In the genomic region with DNA sequence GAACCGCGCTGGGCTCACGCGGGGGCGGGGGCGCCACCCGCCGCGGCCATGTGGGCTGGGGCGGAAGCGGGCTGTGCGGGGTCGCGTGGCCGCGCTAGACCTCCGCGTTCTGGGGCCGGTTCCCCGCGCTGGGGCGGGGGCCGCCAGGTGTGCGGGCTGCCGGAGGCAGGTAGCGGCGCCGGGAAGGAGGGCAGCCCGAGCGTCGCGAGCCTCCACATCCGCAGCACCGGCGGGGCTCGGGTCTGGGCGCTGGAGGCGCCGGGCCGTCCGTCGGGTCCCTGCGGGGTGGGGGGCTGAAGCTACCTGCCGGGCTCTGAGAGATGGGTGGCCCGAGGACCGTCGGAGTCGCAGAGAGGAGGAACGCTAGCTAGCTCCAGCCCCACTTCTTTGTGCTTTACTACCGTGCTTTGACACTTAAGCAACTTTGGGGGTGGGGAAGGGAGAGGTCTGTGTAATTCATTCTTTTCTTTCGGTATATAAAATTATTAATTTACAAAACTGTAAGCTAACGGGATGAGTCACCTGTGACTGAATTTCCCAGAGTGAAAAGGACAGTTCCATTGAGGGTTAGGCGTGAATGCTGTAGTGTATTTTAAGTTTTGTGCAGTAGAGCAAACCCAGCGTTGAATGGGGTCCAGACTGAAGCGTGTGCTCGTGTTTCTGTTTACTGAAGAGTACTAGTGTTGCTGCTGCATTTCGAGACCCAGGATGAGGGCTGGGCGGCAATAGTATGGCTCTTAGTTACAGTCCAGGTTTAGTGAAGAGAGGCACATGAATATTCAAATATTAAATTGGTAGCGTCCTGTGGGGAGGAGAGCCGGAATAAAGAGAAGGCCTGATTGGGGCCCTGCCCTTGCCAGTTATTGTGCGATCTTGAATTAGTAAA, we compare ENCODE assay signal across 8 cellular contexts. TPM values are rescaled to one million over a fixed set of nuclear protein-coding genes. Genes with fewer than 3 reads are reported as not detected.
DNase-seq lines count a peak whose midpoint lies in the region; TF ChIP-seq lines count a peak whose summit lies in the region.

No MANE protein-coding gene starts in this region.

- intact Hi-C loops in activated T-helper 1 cell treated with anti-CD3 and anti-CD28 coated beads, Interleukin-12 subunit alpha, Interleukin-12 subunit beta, Interleukin-2, Interleukin-4 antibody, amounts not matched to agents 30 ng/mL and 10 ng/mL and 1 ng/mL, durations not matched to agents 14 hours and 24 hours and 36 hours (cut with micrococcal nuclease) = loop anchor here (2.0 to 5.0 kb wide), 3 partner anchors 47 to 821 kb away; a partner anchor contains a TSS

- no CpG with 5 or more reads among the region's 61 CpGs for WGBS in trophoblast cell (ENCODE audit: extremely low coverage, insufficient coverage, insufficient read length)

- peaks cover 14% of the 10 kb centered on the region for H3K79me1 ChIP-seq in trophoblast cell (ENCODE audit: low read length)

- DNase-seq in NCI-H1694 treated with DMSO at 0.1 percent for 48 hours (lab: John Stamatoyannopoulos, UW) = peak; percentile 20
- no peak for DNase-seq in NCI-H1694 (lab: John Stamatoyannopoulos, UW)
- peak; percentile 16 for DNase-seq in HFFc6
- DNase-seq in NCI-H146 (lab: John Stamatoyannopoulos, UW) = peak; percentile 34
- no peak for DNase-seq in activated T-helper 1 cell treated with anti-CD3 and anti-CD28 coated beads, Interleukin-12 subunit alpha, Interleukin-12 subunit beta, Interleukin-2, Interleukin-4 antibody, amounts not matched to agents 30 ng/mL and 10 ng/mL and 1 ng/mL, durations not matched to agents 14 hours and 24 hours and 36 hours (ENCODE audit: low spot score)
- DNase-seq in globus pallidus (ENCODE audit: low spot score) = peak; percentile 6
- DNase-seq in trophoblast cell = peak; percentile 14 to 32
- no peak for DNase-seq in ureter (ENCODE audit: low spot score)

- peak overlapping the region; percentile 96 for H3K14ac ChIP-seq in trophoblast cell (ENCODE audit: low read length)

- peak overlapping the region; percentile 77 for H3K4me2 ChIP-seq in trophoblast cell (ENCODE audit: low read length)

- H3K4me3 ChIP-seq in trophoblast cell (ENCODE audit: low read depth, low read length) = peak overlapping the region; percentile 96

- H3K27ac Mint-ChIP-seq in HFFc6 = peak overlapping the region; percentile 69
- peak overlapping the region; percentile 77 for H3K27ac Mint-ChIP-seq in activated T-helper 1 cell treated with anti-CD3 and anti-CD28 coated beads, Interleukin-12 subunit alpha, Interleukin-12 subunit beta, Interleukin-2, Interleukin-4 antibody, amounts not matched to agents 30 ng/mL and 10 ng/mL and 1 ng/mL, durations not matched to agents 14 hours and 24 hours and 36 hours

- H3K4ac ChIP-seq in trophoblast cell (ENCODE audit: low read depth, low read length) = peak overlapping the region; percentile 97

- H3K4me1 ChIP-seq in trophoblast cell (ENCODE audit: control insufficient read depth in 1 of 2, insufficient read depth in 2 of 2, low read length in 2 of 2) = peaks cover 0 to 5% of the 10 kb centered on the region in 2 experiments

- H2BK12ac ChIP-seq in trophoblast cell (ENCODE audit: low read length) = peak overlapping the region; percentile 65

- H4K8ac ChIP-seq in trophoblast cell (ENCODE audit: low read depth, low read length) = peak overlapping the region; percentile 87

- TF ChIP-seq CTCF in HFFc6 (IDR thresholded peaks at IDR 0.05) = no peak

- peak overlapping the region; percentile 97 for H2BK5ac ChIP-seq in trophoblast cell (ENCODE audit: low read depth, low read length, poor library complexity)

- H3K9me3 Mint-ChIP-seq in HFFc6 = no peaks in the 10 kb centered on the region
- H3K9me3 Mint-ChIP-seq in activated T-helper 1 cell treated with anti-CD3 and anti-CD28 coated beads, Interleukin-12 subunit alpha, Interleukin-12 subunit beta, Interleukin-2, Interleukin-4 antibody, amounts not matched to agents 30 ng/mL and 10 ng/mL and 1 ng/mL, durations not matched to agents 14 hours and 24 hours and 36 hours = no peaks in the 10 kb centered on the region

- peaks cover 2% of the 10 kb centered on the region for H3K27me3 ChIP-seq in trophoblast cell (ENCODE audit: insufficient read depth, low read length)

- H3K36me3 Mint-ChIP-seq in HFFc6 (ENCODE audit: low read depth) = peaks cover 11% of the 10 kb centered on the region
- H3K36me3 Mint-ChIP-seq in activated T-helper 1 cell treated with anti-CD3 and anti-CD28 coated beads, Interleukin-12 subunit alpha, Interleukin-12 subunit beta, Interleukin-2, Interleukin-4 antibody, amounts not matched to agents 30 ng/mL and 10 ng/mL and 1 ng/mL, durations not matched to agents 14 hours and 24 hours and 36 hours (ENCODE audit: low read depth) = peaks cover 3% of the 10 kb centered on the region

- peaks cover 2% of the 10 kb centered on the region for H3K9me3 ChIP-seq in trophoblast cell (ENCODE audit: insufficient read depth, low read depth, low read length)

- H3K36me3 ChIP-seq in trophoblast cell (ENCODE audit: control insufficient read depth in 1 of 2, insufficient read depth in 2 of 2, low read length in 2 of 2) = no peaks in the 10 kb centered on the region

- H4K91ac ChIP-seq in trophoblast cell (ENCODE audit: low read depth, low read length) = peak overlapping the region; percentile 92

- no peaks in the 10 kb centered on the region for H3K27me3 Mint-ChIP-seq in HFFc6 (ENCODE audit: insufficient read depth)
- H3K27me3 Mint-ChIP-seq in activated T-helper 1 cell treated with anti-CD3 and anti-CD28 coated beads, Interleukin-12 subunit alpha, Interleukin-12 subunit beta, Interleukin-2, Interleukin-4 antibody, amounts not matched to agents 30 ng/mL and 10 ng/mL and 1 ng/mL, durations not matched to agents 14 hours and 24 hours and 36 hours (ENCODE audit: insufficient read depth) = no peaks in the 10 kb centered on the region

- H2BK120ac ChIP-seq in trophoblast cell (ENCODE audit: insufficient read depth, low read length, poor library complexity) = peak overlapping the region; percentile 85

- peak overlapping the region; percentile 99 for H3K9ac ChIP-seq in trophoblast cell (ENCODE audit: low read length)

- H2AK5ac ChIP-seq in trophoblast cell (ENCODE audit: low read length) = peak overlapping the region; percentile 4

- peaks cover 44% of the 10 kb centered on the region for H3K4me1 Mint-ChIP-seq in HFFc6 (ENCODE audit: low read depth)
- peaks cover 39% of the 10 kb centered on the region for H3K4me1 Mint-ChIP-seq in activated T-helper 1 cell treated with anti-CD3 and anti-CD28 coated beads, Interleukin-12 subunit alpha, Interleukin-12 subunit beta, Interleukin-2, Interleukin-4 antibody, amounts not matched to agents 30 ng/mL and 10 ng/mL and 1 ng/mL, durations not matched to agents 14 hours and 24 hours and 36 hours (ENCODE audit: low read depth)

- peak overlapping the region; percentile 74 for H3K23ac ChIP-seq in trophoblast cell (ENCODE audit: low read length)

- H3K18ac ChIP-seq in trophoblast cell (ENCODE audit: low read length) = peak overlapping the region; percentile 94

- peaks cover 18% of the 10 kb centered on the region for H3K79me2 ChIP-seq in trophoblast cell (ENCODE audit: control insufficient read depth, insufficient read depth, low read length, poor library complexity)

- H3K27ac ChIP-seq in trophoblast cell (ENCODE audit: low read depth, low read length) = peak overlapping the region; percentile 97

- H4K12ac ChIP-seq in trophoblast cell (ENCODE audit: low read depth, low read length) = peak overlapping the region; percentile 84

- H2AFZ ChIP-seq in trophoblast cell (ENCODE audit: insufficient read depth, low read length, poor library complexity) = peak overlapping the region; percentile 97

- H3K4me3 Mint-ChIP-seq in HFFc6 = peak overlapping the region; percentile 95
- H3K4me3 Mint-ChIP-seq in activated T-helper 1 cell treated with anti-CD3 and anti-CD28 coated beads, Interleukin-12 subunit alpha, Interleukin-12 subunit beta, Interleukin-2, Interleukin-4 antibody, amounts not matched to agents 30 ng/mL and 10 ng/mL and 1 ng/mL, durations not matched to agents 14 hours and 24 hours and 36 hours = peak overlapping the region; percentile 88

RNA-seq across cellular contexts. Expression of a gene that starts 0.8 kb away (rescaled TPM):
- 10 to 100 TPM; 49.0 to 61.4 (median 56.1) TPM for total RNA-seq in HFFc6 (2021; fragmentation: NEBNext Ultra II Directional; extraction: Animal tissue kit (Norgen Biotek cat#: 25700))
- total RNA-seq in activated T-helper 1 cell treated with anti-CD3 and anti-CD28 coated beads, Interleukin-12 subunit alpha, Interleukin-12 subunit beta, Interleukin-2, Interleukin-4 antibody, amounts not matched to agents 30 ng/mL and 10 ng/mL and 1 ng/mL, durations not matched to agents 14 hours and 24 hours and 36 hours = 58.1 and 61.3 TPM in 2 replicates
- polyA plus RNA-seq in trophoblast cell (2013) = 64.2 and 64.7 TPM in 2 replicates
- total RNA-seq in ureter = 96.5 TPM

Comparison
In these comparisons a context has a peak if more than half of its experiments do, and no peak if none do; other contexts are left out.
1. DNase-seq: peak in NCI-H1694 treated with DMSO at 0.1 percent for 48 hours (single experiment), HFFc6 (single experiment), NCI-H146 (single experiment), globus pallidus (single experiment) and trophoblast cell (2 of 2); none in NCI-H1694 (single experiment), activated T-helper 1 cell treated with anti-CD3 and anti-CD28 coated beads, Interleukin-12 subunit alpha, Interleukin-12 subunit beta, Interleukin-2, Interleukin-4 antibody, amounts not matched to agents 30 ng/mL and 10 ng/mL and 1 ng/mL, durations not matched to agents 14 hours and 24 hours and 36 hours (single experiment) and ureter (single experiment).